ENCODE assay signal across 8 cellular contexts in the genomic region with DNA sequence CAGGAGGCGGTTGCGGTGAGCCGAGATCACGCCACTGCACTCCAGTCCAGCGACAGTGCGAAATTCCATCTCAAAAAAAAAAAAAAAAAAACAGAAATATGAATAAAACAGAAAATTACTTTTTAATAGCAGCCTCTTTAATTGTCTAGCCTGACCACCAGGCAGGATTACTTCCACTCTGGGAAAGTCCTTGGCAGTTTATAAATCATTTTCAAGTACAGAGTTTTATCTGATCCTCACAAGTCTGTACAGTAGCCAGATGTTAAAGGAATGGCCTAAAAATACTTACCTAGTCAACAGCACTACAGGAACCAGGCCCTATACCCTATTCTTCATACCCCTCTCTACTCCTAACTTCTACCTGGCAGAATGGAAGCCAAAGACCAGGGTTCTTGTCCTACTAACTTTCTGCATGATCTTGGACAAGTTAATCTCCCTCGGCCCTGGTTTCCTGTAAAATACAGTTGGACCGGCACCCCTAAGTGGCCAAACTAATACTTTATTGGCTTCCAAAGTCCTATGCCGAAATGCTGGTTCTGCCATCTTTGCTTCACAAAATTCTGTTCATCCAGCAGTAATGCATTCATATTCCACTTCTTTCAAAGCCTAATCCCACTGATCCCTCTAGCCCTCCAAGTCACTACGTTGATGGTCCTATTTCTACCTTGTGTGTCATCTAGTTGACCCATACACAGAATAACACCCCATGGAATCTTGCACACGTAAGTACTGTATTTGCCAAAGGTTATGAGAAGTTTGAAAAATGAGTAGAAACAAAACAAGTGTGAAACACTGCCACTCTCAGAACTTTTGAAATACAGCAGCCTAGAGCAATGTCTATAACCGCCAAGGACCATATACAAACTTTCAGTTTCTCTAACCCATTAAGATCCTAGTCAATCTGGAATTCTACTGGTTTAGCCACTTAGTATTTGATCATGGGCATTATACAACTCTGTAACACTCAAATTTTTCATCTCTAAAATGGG. TPM values are rescaled to one million over a fixed set of nuclear protein-coding genes. Genes with fewer than 3 reads are reported as not detected.
DNase-seq lines count a peak whose midpoint lies in the region; ATAC-seq and TF ChIP-seq lines count a peak whose summit lies in the region.

No MANE protein-coding gene starts in this region.

- intact Hi-C loops in body of pancreas (cut with DNase I), result no loop called here

- no peaks in the 10 kb centered on the region for H3K27me3 Mint-ChIP-seq in memory B cell

- H3K4me1 Mint-ChIP-seq in memory B cell, result peaks cover 32% of the 10 kb centered on the region

- TF ChIP-seq POLR2A in body of pancreas (IDR thresholded peaks at IDR 0.05), result no peak

- H3K9me3 Mint-ChIP-seq in memory B cell, result no peaks in the 10 kb centered on the region

- peaks cover 47% of the 10 kb centered on the region for H3K4me1 ChIP-seq in body of pancreas

- WGBS in body of pancreas, 2 donors, result 38 to 39% methylated on average over 12 of the region's 12 CpGs

- H3K27me3 ChIP-seq in body of pancreas, result no peaks in the 10 kb centered on the region

- TF ChIP-seq CTCF in 22Rv1 (IDR thresholded peaks at IDR 0.05), result no peak
- peak in 1 of 7 experiments; percentile 5 for TF ChIP-seq CTCF in body of pancreas (IDR thresholded peaks at IDR 0.05)

- peaks cover 13% of the 10 kb centered on the region for H3K36me3 Mint-ChIP-seq in memory B cell

- H3K27ac ChIP-seq in 22Rv1 (peak overlapping the region; percentile 88), body of pancreas (peak overlapping the region; percentile 96 to 98 (median 97))

- peak overlapping the region in 1 of 2 donors; percentile 77 for H3K4me3 ChIP-seq in body of pancreas

- ATAC-seq in body of pancreas (no peak), memory B cell (ENCODE audit: low read depth) (no peak), GM19395 (IDR thresholded peaks at IDR 0.05; ENCODE audit: unreplicated experiment) (no peak), HG02885 (IDR thresholded peaks at IDR 0.05; ENCODE audit: poor library complexity, unreplicated experiment) (no peak), HG03469 (IDR thresholded peaks at IDR 0.05; ENCODE audit: unreplicated experiment) (no peak)

- H3K4me3 Mint-ChIP-seq in memory B cell, result peak overlapping the region; percentile 96

- H3K9me3 ChIP-seq in body of pancreas, result peaks cover 0 to 3% (median 0%) of the 10 kb centered on the region in 3 donors

- peak overlapping the region; percentile 95 for H3K27ac Mint-ChIP-seq in memory B cell

- peaks cover 0 to 2% of the 10 kb centered on the region in 2 donors for H3K36me3 ChIP-seq in body of pancreas (replicated peaks in 1 of 2; ENCODE audit: insufficient read depth in 1 of 2, low read depth in 2 of 2)

- peak; percentile 52 for DNase-seq in HT-29 (ENCODE audit: low spot score)
- no peak for DNase-seq in body of pancreas
- DNase-seq in memory B cell (ENCODE audit: low spot score in 2 of 2), result no peak
- DNase-seq in NCI-H1092 treated with DMSO at 0.1 percent for 48 hours (lab: John Stamatoyannopoulos, UW), result no peak

RNA-seq across cellular contexts. Expression of a gene that starts 1.7 kb away (rescaled TPM):
- 64.7 and 74.5 TPM in 2 replicates for total RNA-seq in HT-29 (2014; rRNA removed; shearing (Covaris generic))
- total RNA-seq in body of pancreas, result 10 to 100 TPM; 22.6 to 40.2 TPM
